1 cellular context compared by ENCODE assay signal in the genomic region with DNA sequence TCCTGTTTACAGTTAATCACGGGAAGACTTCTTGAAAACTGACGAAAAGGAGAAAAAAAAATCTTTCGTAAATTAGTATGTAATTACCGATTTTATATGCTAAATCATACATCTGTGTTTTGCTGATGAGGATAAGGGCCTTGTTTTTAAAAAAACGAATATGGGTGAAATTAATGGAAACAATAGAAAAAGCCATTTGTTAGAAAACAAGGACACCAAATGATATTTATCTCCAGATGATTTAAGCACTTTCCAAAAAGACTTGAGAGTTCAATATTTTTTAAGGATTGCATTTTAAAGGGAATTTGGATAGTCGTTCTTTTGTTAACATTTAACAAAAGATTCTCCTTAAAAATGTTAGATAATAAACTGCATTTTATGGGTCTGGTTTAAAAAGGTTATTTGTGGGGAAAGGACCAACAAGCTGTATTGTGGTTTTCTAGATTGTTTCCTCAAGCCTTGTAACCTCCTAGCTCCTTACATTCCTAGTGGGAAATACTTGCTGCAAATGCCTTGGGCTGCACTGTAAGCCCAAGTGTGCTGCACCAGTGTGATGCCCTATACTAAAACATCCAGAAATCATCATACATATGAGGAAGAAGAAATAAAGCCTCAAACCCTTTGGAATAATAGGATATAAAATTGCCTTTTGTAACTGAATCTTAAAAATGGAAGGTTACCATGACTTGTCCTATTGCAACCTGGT.
TF ChIP-seq lines count a peak whose summit lies in the region.

No MANE protein-coding gene starts in this region.

TF ChIP-seq in H1, 55 proteins besides CTCF, POLR2A, EP300 and RAD21 (continued from another document):
- TF ChIP-seq, protein P1, sequence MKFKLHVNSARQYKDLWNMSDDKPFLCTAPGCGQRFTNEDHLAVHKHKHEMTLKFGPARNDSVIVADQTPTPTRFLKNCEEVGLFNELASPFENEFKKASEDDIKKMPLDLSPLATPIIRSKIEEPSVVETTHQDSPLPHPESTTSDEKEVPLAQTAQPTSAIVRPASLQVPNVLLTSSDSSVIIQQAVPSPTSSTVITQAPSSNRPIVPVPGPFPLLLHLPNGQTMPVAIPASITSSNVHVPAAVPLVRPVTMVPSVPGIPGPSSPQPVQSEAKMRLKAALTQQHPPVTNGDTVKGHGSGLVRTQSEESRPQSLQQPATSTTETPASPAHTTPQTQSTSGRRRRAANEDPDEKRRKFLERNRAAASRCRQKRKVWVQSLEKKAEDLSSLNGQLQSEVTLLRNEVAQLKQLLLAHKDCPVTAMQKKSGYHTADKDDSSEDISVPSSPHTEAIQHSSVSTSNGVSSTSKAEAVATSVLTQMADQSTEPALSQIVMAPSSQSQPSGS (IDR thresholded peaks at IDR 0.05; ENCODE audit: low read length) = no peak
- TF ChIP-seq GTF2F1 (IDR thresholded peaks at IDR 0.05; ENCODE audit: borderline replicate concordance, low read depth, low read length) (no peak), TAF1 (IDR thresholded peaks at IDR 0.05; ENCODE audit: low read depth, low read length) (no peak), BRCA1 (IDR thresholded peaks at IDR 0.05; ENCODE audit: low read depth, low read length) (no peak), TAF7 (optimal IDR thresholded peaks at IDR 0.05; ENCODE audit: borderline replicate concordance, low read depth, low read length) (no peak), CHD1 (IDR thresholded peaks at IDR 0.05; ENCODE audit: low read depth, low read length) (no peak; the same call in 1 of the 2 replicates), TBP (IDR thresholded peaks at IDR 0.05; ENCODE audit: low read depth, low read length) (no peak), RFX5 (IDR thresholded peaks at IDR 0.05; ENCODE audit: borderline replicate concordance, low read depth, low read length) (no peak), SAP30 (IDR thresholded peaks at IDR 0.05; ENCODE audit: insufficient read depth, insufficient replicate concordance, low read length) (no peak), ZNF274 (IDR thresholded peaks at IDR 0.05; ENCODE audit: borderline replicate concordance, extremely low read depth, low read length) (no peak), CTBP2 (IDR thresholded peaks at IDR 0.05; ENCODE audit: borderline replicate concordance, insufficient read depth, insufficient read length, low read length) (no peak), RBBP5 (IDR thresholded peaks at IDR 0.05; ENCODE audit: borderline replicate concordance, low read depth, low read length) (no peak), SIRT6 (IDR thresholded peaks at IDR 0.05; ENCODE audit: low read length) (no peak)
